In genomic region chr10:101272229-101272868, GRCh38 we compare ENCODE assay signal across 9 cellular contexts. TPM values are rescaled to one million over a fixed set of nuclear protein-coding genes. Genes with fewer than 3 reads are reported as not detected.
DNase-seq lines count a peak whose midpoint lies in the region; ATAC-seq, FAIRE-seq and TF ChIP-seq lines count a peak whose summit lies in the region.
"Had no signal": no experiment of that assay in that cellular context is flagged by ENCODE, and none has a peak within 500 bp of the region (broad histone marks: within the 10 kb centered on the region; RNA-seq: fewer than 3 reads in every experiment).

No MANE protein-coding gene starts in this region.

- CTCF ChIA-PET in AG04450 (lab: Charles Lee): interaction anchor here (0.6 to 3.3 kb wide), 18 partner anchors 8 to 722 kb away, joined by 3 to 17 read pairs (median 4); no protein-coding TSS in a partner anchor

- DNase-seq in AG04450 (ENCODE audit: low read depth, low spot score) (peak; percentile 21), GM19239 (ENCODE audit: insufficient read length, low spot score) (peak; percentile 75), NCI-H2227 treated with DMSO at 0.1 percent for 48 hours (lab: John Stamatoyannopoulos, UW) (peak; percentile 70), choroid plexus epithelial cell (ENCODE audit: low read depth) (peak; percentile 76), lower leg skin (ENCODE audit: low spot score in 2 of 2) (peak; percentile 36 to 87)
- peak; percentile 38 to 53 for DNase-seq in activated CD4-positive, alpha-beta T cell treated with anti-CD3 and anti-CD28 coated beads for 4 hours
- peak; percentile 20 for DNase-seq in stimulated activated CD8-positive, alpha-beta memory T cell treated with anti-CD3 and anti-CD28 coated beads, Interleukin-12 subunit alpha, Interleukin-12 subunit beta, amount 100 ng/mL, for 4 hours (ENCODE audit: low read depth)

- peak; percentile 37 for FAIRE-seq in GM19239 (lab: Jason Lieb, UNC)

- H3K27ac ChIP-seq in AG04450 (ENCODE audit: low read depth, low read length): no peak overlapping the region

- WGBS in lower leg skin, 2 donors: 44% methylated on average over 13 of the region's 13 CpGs

- H3K4me3 ChIP-seq in AG04450 (ENCODE audit: low read depth, low read length) (no peak overlapping the region), choroid plexus epithelial cell (ENCODE audit: low read depth, low read length) (no peak overlapping the region), lower leg skin (ENCODE audit: low read depth, poor library complexity, severe bottlenecking) (no peak overlapping the region)

- intact Hi-C loops in lower leg skin (cut with DNase I; ENCODE audit: low total_unique reads): no loop called here

- peak; percentile 79 for TF ChIP-seq CTCF in AG04450 (IDR thresholded peaks at IDR 0.05; ENCODE audit: low read depth, low read length)
- peak; percentile 89 for TF ChIP-seq CTCF in choroid plexus epithelial cell (conservative IDR thresholded peaks at IDR 0.05; ENCODE audit: low read depth, low read length)
- TF ChIP-seq CTCF in lower leg skin (IDR thresholded peaks at IDR 0.05): peak in 1 of 3 donors; percentile 31

- H3K27me3 ChIP-seq in AG04450 (ENCODE audit: control insufficient read depth, insufficient read depth, low read length): peaks cover 17% of the 10 kb centered on the region

- POLR2A ChIA-PET in AG04450 (lab: Yijun Ruan, JAX): no interaction called here

- no peak for TF ChIP-seq POLR2A in lower leg skin (IDR thresholded peaks at IDR 0.05)

- ATAC-seq in HG02588 (IDR thresholded peaks at IDR 0.05; ENCODE audit: unreplicated experiment): no peak

- no peaks in the 10 kb centered on the region for H3K9me3 ChIP-seq in AG04450 (ENCODE audit: control insufficient read depth, insufficient read depth, low read length)

RNA-seq across cellular contexts. Expression of gene LBX1, which starts 43.1 kb away (rescaled TPM):
- not detected in 2 replicates for polyA plus RNA-seq in AG04450 (2011; rRNA removed)
- polyA minus RNA-seq in AG04450 (2011; rRNA and poly(A)+ RNA removed): not detected in 2 replicates
- total RNA-seq in lower leg skin: not detected
- total RNA-seq: urinary bladder had no signal
- polyA plus RNA-seq: urinary bladder had no signal

Comparison
In these comparisons a context has a peak if more than half of its experiments do, and no peak if none do; other contexts are left out.
1. DNase-seq: peak in every context shown above with its lines; median percentile 76 in choroid plexus epithelial cell; 75 in GM19239; 70 in NCI-H2227 treated with DMSO at 0.1 percent for 48 hours; 62 in lower leg skin; 46 in activated CD4-positive, alpha-beta T cell treated with anti-CD3 and anti-CD28 coated beads for 4 hours; 21 in AG04450; 20 in stimulated activated CD8-positive, alpha-beta memory T cell treated with anti-CD3 and anti-CD28 coated beads, Interleukin-12 subunit alpha, Interleukin-12 subunit beta, amount 100 ng/mL, for 4 hours.